Comparison of ENCODE assay signal across 26 cellular contexts in the genomic region with DNA sequence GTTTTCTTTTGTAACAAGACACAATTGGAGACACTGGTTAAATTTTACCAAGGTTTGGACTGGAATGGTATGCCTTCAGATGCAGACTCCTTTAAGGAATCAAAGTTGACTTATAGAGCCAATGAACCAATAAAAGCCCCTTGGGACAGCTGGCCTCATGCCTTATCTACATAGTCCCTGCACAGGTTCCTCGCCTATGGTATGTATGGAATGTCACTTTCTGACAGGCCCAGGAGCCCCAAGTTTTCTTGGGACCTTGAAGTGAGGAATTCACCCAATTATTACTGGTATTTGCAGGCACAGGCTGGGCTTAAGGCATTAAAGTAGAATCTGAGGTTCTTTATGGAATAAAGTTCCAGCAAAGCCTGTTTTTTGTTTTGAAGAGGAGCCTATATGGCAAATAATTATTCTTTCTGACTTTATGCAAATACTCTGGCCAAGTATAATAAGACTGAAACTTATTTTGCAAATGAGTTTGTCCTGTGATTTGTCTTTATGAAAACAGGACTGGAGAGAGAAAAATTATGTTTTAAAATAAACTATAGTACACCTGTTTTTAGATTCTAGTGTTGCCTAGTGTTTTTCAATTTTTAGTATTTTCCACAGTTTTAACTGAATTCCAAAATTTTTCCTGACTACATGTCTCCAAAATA. TPM values are rescaled to one million over a fixed set of nuclear protein-coding genes. Genes with fewer than 3 reads are reported as not detected.
DNase-seq lines count a peak whose midpoint lies in the region; ATAC-seq, FAIRE-seq and TF ChIP-seq lines count a peak whose summit lies in the region.
"Had no signal": no experiment of that assay in that cellular context is flagged by ENCODE, and none has a peak within 500 bp of the region (broad histone marks: within the 10 kb centered on the region; RNA-seq: fewer than 3 reads in every experiment).

No MANE protein-coding gene starts in this region.

- in situ Hi-C loops in Panc1 (cut with HindIII; ENCODE audit: low pct_unique_long_range_greater_than_20kb, low sequenced_read_pairs), result no loop called here

- H3K27ac ChIP-seq in A549 (peak overlapping the region in 1 of 2 experiments; percentile 8; a peak in 1 of 6 replicates), Panc1 (ENCODE audit: low read length) (no peak overlapping the region)
- H3K27ac ChIP-seq: 22Rv1, HL-60, SJCRH30 had no signal

- H3K9me3 ChIP-seq in A549 (peaks cover 4% of the 10 kb centered on the region; the same call in 2 of the 3 replicates), Panc1 (ENCODE audit: control insufficient read depth, insufficient read depth, low read depth, low read length) (no peaks in the 10 kb centered on the region)
- H3K9me3 ChIP-seq: SJCRH30 had no signal

- peak in 1 of 2 experiments; percentile 26; a peak in 1 of 6 replicates for ATAC-seq in A549
- peak; percentile 55 for ATAC-seq in GM19035 (IDR thresholded peaks at IDR 0.05; ENCODE audit: unreplicated experiment)
- peak; percentile 46; the same call in 1 of the 2 replicates for ATAC-seq in Panc1
- no peak for ATAC-seq in Right ventricle myocardium superior (ENCODE audit: poor library complexity)
- ATAC-seq in HG02571 (IDR thresholded peaks at IDR 0.05; ENCODE audit: unreplicated experiment), result no peak
- ATAC-seq: SK-N-SH treated with all-trans-retinoic acid at 6 μM for 48 hours had no signal

- H3K36me3 ChIP-seq in Panc1 (ENCODE audit: control insufficient read depth, insufficient read depth, low read length), result no peaks in the 10 kb centered on the region
- H3K36me3 ChIP-seq: SJCRH30 had no signal

- POLR2A ChIA-PET in A549 (lab: Yijun Ruan, JAX), result no interaction called here
- POLR2A ChIA-PET in Panc1 (lab: Charles Lee), result no interaction called here

- CTCF ChIA-PET in A549 (lab: Yijun Ruan, JAX) (interaction anchor here (0.6 to 1.4 kb wide), 3 partner anchors 11 to 189 kb away, joined by 3 to 11 read pairs (median 4); no protein-coding TSS in a partner anchor), Panc1 (lab: Charles Lee) (no interaction called here)

- no peak for TF ChIP-seq EP300 in A549 (IDR thresholded peaks at IDR 0.05)

- BruUV-seq in Panc1 (replicated peaks; lab: Mats Ljungman, UMichigan), result no TSS peak

- 6% methylated on average over 1 of the region's 1 CpG for WGBS in A549 (ENCODE audit: missing lambda C conversion rate)

- DNase-seq in A549 (ENCODE audit: low read depth in 1 of 2, low spot score in 1 of 2) (no peak), Panc1 (ENCODE audit: low read depth, low spot score) (no peak), left kidney (ENCODE audit: low read depth, low spot score) (peak; percentile 42), Right ventricle myocardium superior (no peak), kidney tubule cell (ENCODE audit: low spot score) (no peak), NCI-H748 treated with DMSO at 0.1 percent for 48 hours (lab: John Stamatoyannopoulos, UW) (no peak)
- DNase-seq: DMS153, DND-41, H9, NCI-H1092, NCI-H1417 treated with DMSO at 0.1 percent for 48 hours, NCI-H187, NCI-H2171 treated with DMSO at 0.1 percent for 48 hours, NCI-H345, NCI-H524, NCI-H774, SJCRH30 had no signal

- H3K4me1 ChIP-seq in A549 (peaks cover 23% of the 10 kb centered on the region), Panc1 (ENCODE audit: control insufficient read depth, insufficient read depth, low read length) (peaks cover 13% of the 10 kb centered on the region; the same call in 1 of the 2 replicates)

- no peak for TF ChIP-seq RAD21 in A549 (conservative IDR thresholded peaks at IDR 0.05 in 1 of 2, IDR thresholded peaks at IDR 0.05 in 1 of 2)

- H3K27me3 ChIP-seq in Panc1 (ENCODE audit: control insufficient read depth, insufficient read depth, low read length), result no peaks in the 10 kb centered on the region
- H3K27me3 ChIP-seq: SJCRH30 had no signal

- peak overlapping the region; percentile 22; the same call in 2 of the 3 replicates for H3K4me2 ChIP-seq in A549

- no peak for TF ChIP-seq POLR2A in A549 (IDR thresholded peaks at IDR 0.05; ENCODE audit: low read length)

- intact Hi-C loops in Panc1 (cut with micrococcal nuclease; ENCODE audit: unreplicated experiment), result no loop called here
- intact Hi-C loops in Right ventricle myocardium superior (cut with DNase I), result no loop called here

- H3K4me3 ChIP-seq in A549, result no peak overlapping the region
- H3K4me3 ChIP-seq in Panc1 (ENCODE audit: low read depth in 2 of 2, low read length in 2 of 2), result no peak overlapping the region
- H3K4me3 ChIP-seq: SJCRH30 had no signal

- FAIRE-seq in A549 (lab: Jason Lieb, UNC), result no peak
- FAIRE-seq: G401.6, GM19239 had no signal

- TF ChIP-seq CTCF in A549 (IDR thresholded peaks at IDR 0.05), result no peak
- TF ChIP-seq CTCF in Panc1 (IDR thresholded peaks at IDR 0.05), result no peak

TF ChIP-seq in A549, 52 proteins besides CTCF, POLR2A, EP300 and RAD21 (continues in another document):
- TF ChIP-seq, protein P1, sequence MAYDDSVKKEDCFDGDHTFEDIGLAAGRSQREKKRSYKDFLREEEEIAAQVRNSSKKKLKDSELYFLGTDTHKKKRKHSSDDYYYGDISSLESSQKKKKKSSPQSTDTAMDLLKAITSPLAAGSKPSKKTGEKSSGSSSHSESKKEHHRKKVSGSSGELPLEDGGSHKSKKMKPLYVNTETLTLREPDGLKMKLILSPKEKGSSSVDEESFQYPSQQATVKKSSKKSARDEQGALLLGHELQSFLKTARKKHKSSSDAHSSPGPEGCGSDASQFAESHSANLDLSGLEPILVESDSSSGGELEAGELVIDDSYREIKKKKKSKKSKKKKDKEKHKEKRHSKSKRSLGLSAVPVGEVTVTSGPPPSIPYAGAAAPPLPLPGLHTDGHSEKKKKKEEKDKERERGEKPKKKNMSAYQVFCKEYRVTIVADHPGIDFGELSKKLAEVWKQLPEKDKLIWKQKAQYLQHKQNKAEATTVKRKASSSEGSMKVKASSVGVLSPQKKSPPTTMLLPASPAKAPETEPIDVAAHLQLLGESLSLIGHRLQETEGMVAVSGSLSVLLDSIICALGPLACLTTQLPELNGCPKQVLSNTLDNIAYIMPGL (CRISPR knock-in tag; IDR thresholded peaks at IDR 0.05; ENCODE audit: borderline replicate concordance), result no peak
- TF ChIP-seq, protein P2, sequence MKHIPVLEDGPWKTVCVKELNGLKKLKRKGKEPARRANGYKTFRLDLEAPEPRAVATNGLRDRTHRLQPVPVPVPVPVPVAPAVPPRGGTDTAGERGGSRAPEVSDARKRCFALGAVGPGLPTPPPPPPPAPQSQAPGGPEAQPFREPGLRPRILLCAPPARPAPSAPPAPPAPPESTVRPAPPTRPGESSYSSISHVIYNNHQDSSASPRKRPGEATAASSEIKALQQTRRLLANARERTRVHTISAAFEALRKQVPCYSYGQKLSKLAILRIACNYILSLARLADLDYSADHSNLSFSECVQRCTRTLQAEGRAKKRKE (CRISPR knock-in tag; IDR thresholded peaks at IDR 0.05; ENCODE audit: low read depth), result no peak
- TF ChIP-seq, protein P3, sequence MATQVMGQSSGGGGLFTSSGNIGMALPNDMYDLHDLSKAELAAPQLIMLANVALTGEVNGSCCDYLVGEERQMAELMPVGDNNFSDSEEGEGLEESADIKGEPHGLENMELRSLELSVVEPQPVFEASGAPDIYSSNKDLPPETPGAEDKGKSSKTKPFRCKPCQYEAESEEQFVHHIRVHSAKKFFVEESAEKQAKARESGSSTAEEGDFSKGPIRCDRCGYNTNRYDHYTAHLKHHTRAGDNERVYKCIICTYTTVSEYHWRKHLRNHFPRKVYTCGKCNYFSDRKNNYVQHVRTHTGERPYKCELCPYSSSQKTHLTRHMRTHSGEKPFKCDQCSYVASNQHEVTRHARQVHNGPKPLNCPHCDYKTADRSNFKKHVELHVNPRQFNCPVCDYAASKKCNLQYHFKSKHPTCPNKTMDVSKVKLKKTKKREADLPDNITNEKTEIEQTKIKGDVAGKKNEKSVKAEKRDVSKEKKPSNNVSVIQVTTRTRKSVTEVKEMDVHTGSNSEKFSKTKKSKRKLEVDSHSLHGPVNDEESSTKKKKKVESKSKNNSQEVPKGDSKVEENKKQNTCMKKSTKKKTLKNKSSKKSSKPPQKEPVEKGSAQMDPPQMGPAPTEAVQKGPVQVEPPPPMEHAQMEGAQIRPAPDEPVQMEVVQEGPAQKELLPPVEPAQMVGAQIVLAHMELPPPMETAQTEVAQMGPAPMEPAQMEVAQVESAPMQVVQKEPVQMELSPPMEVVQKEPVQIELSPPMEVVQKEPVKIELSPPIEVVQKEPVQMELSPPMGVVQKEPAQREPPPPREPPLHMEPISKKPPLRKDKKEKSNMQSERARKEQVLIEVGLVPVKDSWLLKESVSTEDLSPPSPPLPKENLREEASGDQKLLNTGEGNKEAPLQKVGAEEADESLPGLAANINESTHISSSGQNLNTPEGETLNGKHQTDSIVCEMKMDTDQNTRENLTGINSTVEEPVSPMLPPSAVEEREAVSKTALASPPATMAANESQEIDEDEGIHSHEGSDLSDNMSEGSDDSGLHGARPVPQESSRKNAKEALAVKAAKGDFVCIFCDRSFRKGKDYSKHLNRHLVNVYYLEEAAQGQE (IDR thresholded peaks at IDR 0.05), result no peak
- no peak for TF ChIP-seq PHF8 (IDR thresholded peaks at IDR 0.05; ENCODE audit: borderline replicate concordance, low read depth)
- TF ChIP-seq CBX2 (IDR thresholded peaks at IDR 0.05; ENCODE audit: borderline replicate concordance, low read depth), result no peak
- TF ChIP-seq FOSL2 (IDR thresholded peaks at IDR 0.05), result no peak
- no peak for TF ChIP-seq FOSL2 (CRISPR knock-in tag; IDR thresholded peaks at IDR 0.05)
- TF ChIP-seq CHD2 (IDR thresholded peaks at IDR 0.05; ENCODE audit: low read length, partially characterized antibody), result no peak
- TF ChIP-seq RNF2 (IDR thresholded peaks at IDR 0.05; ENCODE audit: borderline replicate concordance, low read depth), result no peak
- TF ChIP-seq ZC3H11A (IDR thresholded peaks at IDR 0.05), result no peak
- no peak for TF ChIP-seq NFE2L2 (conservative IDR thresholded peaks at IDR 0.05; ENCODE audit: low read length)

RNA-seq across cellular contexts. Expression of a gene that starts 24.1 kb away (rescaled TPM):
- polyA plus RNA-seq in A549 (2011; rRNA removed), result 20.3 and 24.3 TPM in 2 replicates
- polyA plus RNA-seq in A549 (2012; cell fraction: cytosol; rRNA removed), result 9.9 and 11.3 TPM in 2 replicates
- polyA plus RNA-seq in A549 (2012; cell fraction: nucleus; rRNA removed), result 19.1 and 24.9 TPM in 2 replicates
- polyA plus RNA-seq in A549 (2017; fragmentation: RNase III; extraction: RNeasy Plus Mini Kit Qiagen cat#74134 plus additional on column Dnase treatment), result 12.6 to 15.3 TPM (median 13.7 TPM) in 3 replicates
- polyA minus RNA-seq in A549 (2011; rRNA and poly(A)+ RNA removed), result 20.1 and 20.4 TPM in 2 replicates
- total RNA-seq in Panc1 (2021; ENCODE audit: unreplicated experiment), result 39.3 TPM
- 21.7 TPM for polyA plus RNA-seq in Panc1 (2012; ENCODE audit: insufficient read length)
- 5.7 TPM for total RNA-seq in Right ventricle myocardium superior

RNA-seq across cellular contexts. Expression of a gene that starts 47.8 kb away (rescaled TPM):
- polyA plus RNA-seq in A549 (2011; rRNA removed), result 3.2 TPM in 2 replicates
- 0.85 and 1.0 TPM in 2 replicates for polyA plus RNA-seq in A549 (2012; cell fraction: cytosol; rRNA removed)
- polyA plus RNA-seq in A549 (2012; cell fraction: nucleus; rRNA removed), result 1.3 TPM in 2 replicates
- polyA plus RNA-seq in A549 (2017; fragmentation: RNase III; extraction: RNeasy Plus Mini Kit Qiagen cat#74134 plus additional on column Dnase treatment), result 0.29 to 0.62 TPM (median 0.52 TPM) in 3 replicates
- polyA minus RNA-seq in A549 (2011; rRNA and poly(A)+ RNA removed), result 2.2 and 3.3 TPM in 2 replicates
- total RNA-seq in Panc1 (2021; ENCODE audit: unreplicated experiment), result not detected
- polyA plus RNA-seq in Panc1 (2012; ENCODE audit: insufficient read length), result not detected
- total RNA-seq in Right ventricle myocardium superior, result not detected
- total RNA-seq: H9, SJCRH30 had no signal
- polyA plus RNA-seq: BJ, IgD-negative memory B cell had no signal

Comparison
In these comparisons a context has a peak if more than half of its experiments do, and no peak if none do; other contexts are left out.
1. ATAC-seq: peak in GM19035 (single experiment) and Panc1 (single experiment); none in Right ventricle myocardium superior (single experiment) and HG02571 (single experiment).